In genomic region chrX:1169198-1169597, GRCh38 we compare ENCODE assay signal across 2 cellular contexts.
TF ChIP-seq lines count a peak whose summit lies in the region.

No MANE protein-coding gene starts in this region.

TF ChIP-seq in HepG2, 621 proteins besides CTCF, POLR2A, EP300 and RAD21 (continued from another document):
- TF ChIP-seq ZNF850 (CRISPR knock-in tag; conservative IDR thresholded peaks at IDR 0.05) (no peak), E2F5 (CRISPR knock-in tag; conservative IDR thresholded peaks at IDR 0.05) (no peak), HNRNPK (IDR thresholded peaks at IDR 0.05; ENCODE audit: low read depth, low read length, poor library complexity, severe bottlenecking) (peak; percentile 65), SMAD3 (CRISPR knock-in tag; IDR thresholded peaks at IDR 0.05) (no peak), AKAP8 (CRISPR knock-in tag; IDR thresholded peaks at IDR 0.05) (no peak)

TF ChIP-seq in HCT116, 20 proteins besides CTCF, POLR2A, EP300 and RAD21 (continued from another document):
- TF ChIP-seq JUND (IDR thresholded peaks at IDR 0.05) (no peak), TCF7L2 (IDR thresholded peaks at IDR 0.05; ENCODE audit: borderline replicate concordance, extremely low read depth, insufficient read depth, insufficient read length) (no peak), ZNF274 (IDR thresholded peaks at IDR 0.05; ENCODE audit: low read depth, low read length) (no peak), SP1 (IDR thresholded peaks at IDR 0.05; ENCODE audit: low read depth) (no peak)
